Comparison of ENCODE assay signal across 8 cellular contexts in genomic region chr2:139031722-139032121, GRCh38.
DNase-seq lines count a peak whose midpoint lies in the region; ATAC-seq and TF ChIP-seq lines count a peak whose summit lies in the region.

No MANE protein-coding gene starts in this region.

- H3K4me1 ChIP-seq in esophagus squamous epithelium, result no peaks in the 10 kb centered on the region

- H3K27me3 ChIP-seq in esophagus squamous epithelium, result no peaks in the 10 kb centered on the region

- ATAC-seq in HG03457 (IDR thresholded peaks at IDR 0.05; ENCODE audit: unreplicated experiment), result peak; percentile 81
- peak; percentile 38; the same call in 1 of the 3 replicates for ATAC-seq in SK-N-SH treated with all-trans-retinoic acid at 6 μM for 48 hours
- ATAC-seq in sciatic nerve, result peak; percentile 65
- no peak for ATAC-seq in HG02885 (IDR thresholded peaks at IDR 0.05; ENCODE audit: poor library complexity, unreplicated experiment)

- intact Hi-C loops in sciatic nerve (cut with DNase I) (no loop called here), esophagus squamous epithelium (cut with DNase I) (no loop called here)

- peaks cover 0 to 8% (median 0%) of the 10 kb centered on the region in 3 donors for H3K9me3 ChIP-seq in esophagus squamous epithelium

- H3K36me3 ChIP-seq in esophagus squamous epithelium, result no peaks in the 10 kb centered on the region

- no peak overlapping the region for H3K4me3 ChIP-seq in esophagus squamous epithelium

- DNase-seq in NCI-H2227 (lab: John Stamatoyannopoulos, UW; ENCODE audit: unreplicated experiment), result peak; percentile 11
- no peak for DNase-seq in NCI-H2227 treated with DMSO at 0.1 percent for 48 hours (lab: John Stamatoyannopoulos, UW)
- no peak for DNase-seq in sciatic nerve (ENCODE audit: low spot score)
- no peak for DNase-seq in activated CD4-positive, alpha-beta T cell treated with anti-CD3 and anti-CD28 coated beads for 48 hours
- no peak for DNase-seq in esophagus squamous epithelium (lab: John Stamatoyannopoulos, UW)

- no peak for TF ChIP-seq POLR2A in esophagus squamous epithelium (IDR thresholded peaks at IDR 0.05)

- no peak for TF ChIP-seq CTCF in esophagus squamous epithelium (IDR thresholded peaks at IDR 0.05)

- H3K27ac ChIP-seq in esophagus squamous epithelium, result no peak overlapping the region

TF ChIP-seq in SK-N-SH treated with all-trans-retinoic acid at 6 μM for 48 hours, 23 proteins besides CTCF, POLR2A, EP300 and RAD21:
- no peak for TF ChIP-seq ZNF70 (CRISPR knock-in tag; IDR thresholded peaks at IDR 0.05)
- TF ChIP-seq TSHZ2 (CRISPR knock-in tag; IDR thresholded peaks at IDR 0.05), result no peak
- TF ChIP-seq TCF4 (CRISPR knock-in tag; IDR thresholded peaks at IDR 0.05; ENCODE audit: borderline replicate concordance), result no peak
- TF ChIP-seq ESRRG (CRISPR knock-in tag; IDR thresholded peaks at IDR 0.05), result no peak
- no peak for TF ChIP-seq CREB5 (CRISPR knock-in tag; IDR thresholded peaks at IDR 0.05; ENCODE audit: low read depth)
- TF ChIP-seq ZNF8 (CRISPR knock-in tag; IDR thresholded peaks at IDR 0.05), result no peak
- no peak for TF ChIP-seq TOX (CRISPR knock-in tag; IDR thresholded peaks at IDR 0.05; ENCODE audit: borderline replicate concordance)
- no peak for TF ChIP-seq ARNTL (CRISPR knock-in tag; IDR thresholded peaks at IDR 0.05; ENCODE audit: borderline replicate concordance, low read depth)
- TF ChIP-seq BACH2 (CRISPR knock-in tag; IDR thresholded peaks at IDR 0.05; ENCODE audit: borderline replicate concordance), result no peak
- no peak for TF ChIP-seq ZFP3 (CRISPR knock-in tag; IDR thresholded peaks at IDR 0.05)
- TF ChIP-seq RARB (CRISPR knock-in tag; IDR thresholded peaks at IDR 0.05), result no peak
- no peak for TF ChIP-seq PATZ1 (CRISPR knock-in tag; IDR thresholded peaks at IDR 0.05; ENCODE audit: borderline replicate concordance)
- no peak for TF ChIP-seq CSDC2 (CRISPR knock-in tag; IDR thresholded peaks at IDR 0.05)
